38 cellular contexts compared by ENCODE assay signal in the genomic region with DNA sequence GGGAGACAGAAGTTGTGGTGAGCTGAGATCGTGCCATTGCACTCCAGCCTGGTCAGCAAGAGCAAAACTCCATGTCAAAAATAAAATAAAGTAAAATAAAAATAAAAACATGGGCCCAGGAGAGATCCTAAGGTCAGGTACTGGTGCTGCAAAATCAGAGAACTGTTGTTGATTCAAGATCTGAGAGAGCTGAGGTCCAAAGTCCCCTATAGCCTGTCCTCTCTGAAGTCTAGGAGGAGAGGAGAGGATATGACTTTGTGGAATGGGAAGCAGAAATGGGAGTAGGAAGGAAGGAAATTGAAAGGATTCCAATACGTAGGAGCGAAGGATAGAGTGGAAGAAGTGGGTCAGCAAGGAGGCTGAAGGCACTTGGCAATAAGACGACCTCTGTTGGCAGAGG. TPM values are rescaled to one million over a fixed set of nuclear protein-coding genes. Genes with fewer than 3 reads are reported as not detected.
"Had no signal": no experiment of that assay in that cellular context is flagged by ENCODE, and none has a peak within 500 bp of the region (broad histone marks: within the 10 kb centered on the region; RNA-seq: fewer than 3 reads in every experiment).

No MANE protein-coding gene starts in this region.

- H3K27ac ChIP-seq: KMS-11 had no signal

- H3K27me3 ChIP-seq: MG63 had no signal

- H3K4me2 ChIP-seq: KMS-11 had no signal

- H3K36me3 ChIP-seq: MG63 had no signal

- H3K9ac ChIP-seq: KMS-11 had no signal

- H3K4me3 ChIP-seq: MG63 had no signal

- DNase-seq: Karpas-422, Kasumi-1, MG63, MM.1S, MV-4-11, NCI-H1048, NCI-H1092, NCI-H1092 treated with DMSO at 0.1 percent for 48 hours, NCI-H1105, NCI-H1105 treated with DMSO at 0.1 percent for 48 hours, NCI-H1417, NCI-H1417 treated with DMSO at 0.1 percent for 48 hours, NCI-H1436, NCI-H1436 treated with DMSO at 0.1 percent for 48 hours, NCI-H146, NCI-H1694, NCI-H1694 treated with DMSO at 0.1 percent for 48 hours, NCI-H187, NCI-H187 treated with DMSO at 0.1 percent for 48 hours, NCI-H1930, NCI-H2029, NCI-H2029 treated with DMSO at 0.1 percent for 48 hours, NCI-H2081, NCI-H2081 treated with DMSO at 0.1 percent for 48 hours, NCI-H2107, NCI-H2171, NCI-H2171 treated with DMSO at 0.1 percent for 48 hours, NCI-H2227 treated with DMSO at 0.1 percent for 48 hours, NCI-H226, NCI-H345, NCI-H446, NCI-H446 treated with DMSO at 0.1 percent for 48 hours, NCI-H510A had no signal

- H3K9me3 ChIP-seq: MG63 had no signal

RNA-seq across cellular contexts. Expression of a gene that starts 4.6 kb away (rescaled TPM):
- total RNA-seq: LHCN-M2, M059J, MCF 10A, NCI-H460 had no signal

RNA-seq across cellular contexts. Expression of a gene that starts 22.9 kb away (rescaled TPM):
- total RNA-seq: LHCN-M2, M059J, MCF 10A, NCI-H460 had no signal

RNA-seq across cellular contexts. Expression of a gene that starts 44.3 kb away (rescaled TPM):
- total RNA-seq: LHCN-M2, M059J, MCF 10A, NCI-H460 had no signal

RNA-seq across cellular contexts. Expression of a gene that starts 57.7 kb away (rescaled TPM):
- total RNA-seq: LHCN-M2, M059J, MCF 10A, NCI-H460 had no signal
